9 cellular contexts compared by ENCODE assay signal in genomic region chr1:12525311-12526181, GRCh38.
DNase-seq lines count a peak whose midpoint lies in the region; ATAC-seq and TF ChIP-seq lines count a peak whose summit lies in the region.
"Had no signal": no experiment of that assay in that cellular context is flagged by ENCODE, and none has a peak within 500 bp of the region (broad histone marks: within the 10 kb centered on the region; RNA-seq: fewer than 3 reads in every experiment).

No MANE protein-coding gene starts in this region.

- peak overlapping the region; percentile 33 for H3K9ac ChIP-seq in Loucy (ENCODE audit: low read depth, low read length, poor library complexity, severe bottlenecking)
- H3K9ac ChIP-seq in subcutaneous abdominal adipose tissue (ENCODE audit: low read length in 5 of 5), result peak overlapping the region in 2 of 5 donors; percentile 59 to 69
- H3K9ac ChIP-seq: KMS-11 had no signal

- DNase-seq in adrenal gland, result peak; percentile 70 to 93 (median 90)
- peak; percentile 80 to 93 (median 88) for DNase-seq in right lobe of liver
- DNase-seq in A172 (ENCODE audit: low spot score), result no peak
- no peak for DNase-seq in OCI-M1 (lab: John Stamatoyannopoulos, UW)

- H4K20me1 ChIP-seq in Loucy (ENCODE audit: insufficient read depth, low read length, poor library complexity, severe bottlenecking), result no peaks in the 10 kb centered on the region

- 55 to 65% (median 59%) methylated on average over 10 to 13 of the region's 13 CpGs for WGBS in adrenal gland, 4 donors
- 25% methylated on average over 10 of the region's 13 CpGs for WGBS in right lobe of liver (ENCODE audit: insufficient coverage, low coverage, low lambda C conversion rate, missing lambda C conversion rate)

- H3K9me2 ChIP-seq in Loucy (replicated peaks; ENCODE audit: low read depth, low read length), result no peaks in the 10 kb centered on the region

- H3K79me2 ChIP-seq in Loucy (ENCODE audit: insufficient read depth, low read length), result no peaks in the 10 kb centered on the region

- peak overlapping the region; percentile 36 for H2AFZ ChIP-seq in Loucy (ENCODE audit: low read length)

- H3K36me3 ChIP-seq in Loucy (ENCODE audit: insufficient read depth, low read length) (no peaks in the 10 kb centered on the region), adrenal gland (replicated peaks in 1 of 2) (no peaks in the 10 kb centered on the region), right lobe of liver (no peaks in the 10 kb centered on the region), subcutaneous abdominal adipose tissue (ENCODE audit: control insufficient read depth in 5 of 5, insufficient read depth in 5 of 5, low read length in 5 of 5) (no peaks in the 10 kb centered on the region)

- H3K9me3 ChIP-seq in Loucy (ENCODE audit: insufficient read depth, low read depth, low read length) (no peaks in the 10 kb centered on the region), adrenal gland (replicated peaks in 1 of 3) (no peaks in the 10 kb centered on the region), right lobe of liver (no peaks in the 10 kb centered on the region), subcutaneous abdominal adipose tissue (ENCODE audit: control insufficient read depth in 5 of 5, low read length in 5 of 5) (no peaks in the 10 kb centered on the region)

- no peaks in the 10 kb centered on the region for H3K27me3 ChIP-seq in Loucy (ENCODE audit: insufficient read depth, low read length, poor library complexity, severe bottlenecking)
- H3K27me3 ChIP-seq in adrenal gland, result no peaks in the 10 kb centered on the region
- no peaks in the 10 kb centered on the region for H3K27me3 ChIP-seq in right lobe of liver
- H3K27me3 ChIP-seq in subcutaneous abdominal adipose tissue (ENCODE audit: control insufficient read depth in 5 of 5, insufficient read depth in 4 of 5, low read length in 5 of 5), result no peaks in the 10 kb centered on the region

- no peaks in the 10 kb centered on the region for H3F3A ChIP-seq in Loucy (ENCODE audit: low read depth)

- H3K4me3 ChIP-seq in Loucy (ENCODE audit: low read length, poor library complexity, severe bottlenecking) (no peak overlapping the region), adrenal gland (no peak overlapping the region), right lobe of liver (peak overlapping the region; percentile 16 to 48 (median 46)), subcutaneous abdominal adipose tissue (ENCODE audit: low read depth in 1 of 5, low read length in 5 of 5) (peak overlapping the region in 1 of 5 donors; percentile 22)

- no peak for TF ChIP-seq CTCF in Loucy (conservative IDR thresholded peaks at IDR 0.05; ENCODE audit: low read length)
- TF ChIP-seq CTCF in adrenal gland (IDR thresholded peaks at IDR 0.05), result no peak
- no peak for TF ChIP-seq CTCF in right lobe of liver (IDR thresholded peaks at IDR 0.05)

- peak overlapping the region in 2 of 5 donors; percentile 57 to 79 for H3K27ac ChIP-seq in adrenal gland
- H3K27ac ChIP-seq in right lobe of liver, result peak overlapping the region; percentile 55 to 95 (median 80)
- peak overlapping the region; percentile 97 for H3K27ac ChIP-seq in subcutaneous abdominal adipose tissue (ENCODE audit: low read depth, low read length)
- H3K27ac ChIP-seq: KMS-11 had no signal

- TF ChIP-seq POLR2A in adrenal gland (IDR thresholded peaks at IDR 0.05), result no peak
- peak; percentile 49 for TF ChIP-seq POLR2A in right lobe of liver (IDR thresholded peaks at IDR 0.05)

- ATAC-seq in right lobe of liver (peak; percentile 40 to 74 (median 58)), HG03097 (IDR thresholded peaks at IDR 0.05; ENCODE audit: low FRiP score, unreplicated experiment) (no peak)
- ATAC-seq: activated CD4-positive, CD25-positive, alpha-beta regulatory T cell treated with anti-CD3 and anti-CD28 coated beads, Interleukin-2, amount 50 U/mL, for 24 hours had no signal

- H3K4me1 ChIP-seq in Loucy (ENCODE audit: insufficient read depth, low read length, poor library complexity, severe bottlenecking) (peaks cover 5% of the 10 kb centered on the region), adrenal gland (replicated peaks in 1 of 2) (peaks cover 7 to 27% of the 10 kb centered on the region in 2 donors), right lobe of liver (peaks cover 0 to 65% (median 19%) of the 10 kb centered on the region in 4 donors), subcutaneous abdominal adipose tissue (ENCODE audit: control insufficient read depth in 5 of 5, insufficient read depth in 5 of 5, low read length in 5 of 5) (peaks cover 2 to 44% (median 19%) of the 10 kb centered on the region in 5 donors)

- H3K4me2 ChIP-seq in Loucy (ENCODE audit: low read depth, low read length, poor library complexity, severe bottlenecking), result no peak overlapping the region
- H3K4me2 ChIP-seq: KMS-11 had no signal

- intact Hi-C loops in adrenal gland (cut with DNase I), result no loop called here
- intact Hi-C loops in right lobe of liver (cut with DNase I), result loop anchor here (10.0 kb wide), 1 partner anchor 71 kb away; no protein-coding TSS in a partner anchor

Comparison
In these comparisons a context has a peak if more than half of its experiments do, and no peak if none do; other contexts are left out.
1. H3K4me3 ChIP-seq: peak in right lobe of liver (3 of 3); none in Loucy (single experiment) and adrenal gland (0 of 4).
2. DNase-seq: peak in adrenal gland (7 of 7) and right lobe of liver (3 of 3); none in A172 (single experiment) and OCI-M1 (single experiment).
3. intact Hi-C loops: an anchor here in right lobe of liver (10.0 kb wide); none called in adrenal gland.